Comparison of ENCODE assay signal across 25 cellular contexts in the genomic region with DNA sequence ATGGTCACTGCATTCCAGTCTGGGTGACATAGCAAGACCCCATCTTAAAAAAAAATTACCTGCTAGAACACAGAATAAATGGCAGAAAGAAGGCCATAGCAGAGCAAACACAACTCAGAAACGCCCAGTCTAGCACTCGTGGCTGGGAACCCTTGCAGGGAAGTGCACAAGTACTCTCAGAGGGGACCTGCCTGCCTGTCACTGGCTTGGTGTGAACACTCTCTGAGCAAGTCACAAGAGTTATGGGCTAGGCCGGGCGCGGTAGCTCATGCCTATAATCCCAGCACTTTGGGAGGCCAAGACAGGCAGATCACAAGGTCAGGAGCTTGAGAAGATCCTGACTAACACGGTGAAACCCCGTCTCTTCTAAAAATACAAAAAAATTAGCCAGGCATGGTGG.
"Had no signal": no experiment of that assay in that cellular context is flagged by ENCODE, and none has a peak within 500 bp of the region (broad histone marks: within the 10 kb centered on the region; RNA-seq: fewer than 3 reads in every experiment).

No MANE protein-coding gene starts in this region.

- H3K27me3 ChIP-seq: dorsolateral prefrontal cortex, esophagus muscularis mucosa, foreskin keratinocyte, gastroesophageal sphincter, heart left ventricle, hepatocyte had no signal

- DNase-seq: dermis blood vessel endothelial cell; dorsolateral prefrontal cortex; effector CD4-positive, alpha-beta T cell; effector memory CD4-positive, alpha-beta T cell; foreskin keratinocyte; heart left ventricle; hypothalamus; immature natural killer cell; islet precursor cell; kidney; kidney glomerular epithelial cell; left cardiac atrium; left ventricle myocardium superior; lower lobe of right lung; mesenchymal stem cell; mucosa of descending colon; naive B cell had no signal

- H2AFZ ChIP-seq: hepatocyte had no signal

- H3K36me3 ChIP-seq: esophagus muscularis mucosa, gastroesophageal sphincter, heart left ventricle, lower lobe of right lung had no signal

- ATAC-seq: foreskin keratinocyte, gastroesophageal sphincter, heart left ventricle, left cardiac atrium, left lobe of liver, left ventricle myocardium superior, mucosa of descending colon had no signal

- H3K4me3 ChIP-seq: coronary artery, dorsolateral prefrontal cortex, esophagus muscularis mucosa, gastroesophageal sphincter, heart left ventricle, hepatocyte, lower lobe of right lung, mucosa of descending colon had no signal

- H3K9me3 ChIP-seq: esophagus muscularis mucosa, gastroesophageal sphincter, heart left ventricle, lower lobe of right lung, mucosa of descending colon had no signal

- H3K27ac ChIP-seq: coronary artery, dorsolateral prefrontal cortex, esophagus muscularis mucosa, foreskin keratinocyte, gastroesophageal sphincter, hepatocyte, lower lobe of right lung had no signal

- FAIRE-seq: colon, endothelial cell of umbilical vein, frontal cortex, kidney had no signal

- H3K4me1 ChIP-seq: foreskin keratinocyte had no signal

- H3K4me2 ChIP-seq: hepatocyte had no signal
